Comparison of ENCODE assay signal across 10 cellular contexts in genomic region chr2:74712223-74713053, GRCh38.
"Had no signal": no experiment of that assay in that cellular context is flagged by ENCODE, and none has a peak within 500 bp of the region (broad histone marks: within the 10 kb centered on the region; RNA-seq: fewer than 3 reads in every experiment).

No MANE protein-coding gene starts in this region.

- H3K9me3 ChIP-seq: ascending aorta, left lung, thyroid gland had no signal

- H3K27ac ChIP-seq: ascending aorta, left lung, thyroid gland had no signal

- H3K27me3 ChIP-seq: ascending aorta, thyroid gland had no signal

- DNase-seq: activated CD4-positive, alpha-beta T cell treated with anti-CD3 and anti-CD28 coated beads for 4 hours; activated CD8-positive, alpha-beta memory T cell treated with anti-CD3 and anti-CD28 coated beads, Interleukin-2, amount 50 U/mL, for 48 hours; activated CD8-positive, alpha-beta T cell treated with anti-CD3 and anti-CD28 coated beads, Interleukin-2, amount 10 ng/mL, durations not matched to agents 7 days and 5 days; activated naive CD8-positive, alpha-beta T cell treated with anti-CD3 and anti-CD28 coated beads, Interleukin-2, amount 10 ng/mL, durations not matched to agents 7 days and 5 days; left lung; mesendoderm; nephron progenitor cell; thyroid gland had no signal

- ATAC-seq: activated CD8-positive, alpha-beta T cell treated with anti-CD3 and anti-CD28 coated beads, Interleukin-2, amount 10 ng/mL, durations not matched to agents 7 days and 5 days; left lung had no signal

- H3K4me1 ChIP-seq: thyroid gland had no signal

- H3K36me3 ChIP-seq: ascending aorta, left lung, thyroid gland had no signal

- H3K4me3 ChIP-seq: ascending aorta, left lung, skin epidermis, thyroid gland had no signal
